In genomic region chr7:33874943-33875342, GRCh38 we compare ENCODE assay signal across 13 cellular contexts. TPM values are rescaled to one million over a fixed set of nuclear protein-coding genes. Genes with fewer than 3 reads are reported as not detected.
DNase-seq lines count a peak whose midpoint lies in the region; ATAC-seq and TF ChIP-seq lines count a peak whose summit lies in the region.
"Had no signal": no experiment of that assay in that cellular context is flagged by ENCODE, and none has a peak within 500 bp of the region (broad histone marks: within the 10 kb centered on the region; RNA-seq: fewer than 3 reads in every experiment).

No MANE protein-coding gene starts in this region.

- no peak for TF ChIP-seq POLR2A in heart left ventricle (IDR thresholded peaks at IDR 0.05)

- DNase-seq in GM04504 (ENCODE audit: low read depth) (peak; percentile 94), amniotic epithelial cell (ENCODE audit: low read depth) (peak; percentile 75), heart left ventricle (peak in 4 of 5 donors; percentile 24 to 33 (median 32)), NCI-H345 treated with DMSO at 0.1 percent for 48 hours (lab: John Stamatoyannopoulos, UW; ENCODE audit: unreplicated experiment) (no peak)
- no peak for DNase-seq in activated CD4-positive, alpha-beta T cell treated with anti-CD3 and anti-CD28 coated beads for 36 hours
- DNase-seq: activated B cell treated with CpG ODN at 0.5 μM for 24 hours; amniotic stem cell; endodermal cell; NCI-H69; stimulated activated naive CD8-positive, alpha-beta T cell treated with anti-CD3 and anti-CD28 coated beads, Interleukin-15, amount 100 ng/mL, for 72 hours had no signal

- H3K27me3 Mint-ChIP-seq in activated CD4-positive, alpha-beta T cell treated with anti-CD3 and anti-CD28 coated beads for 36 hours, result no peaks in the 10 kb centered on the region

- H3K27ac ChIP-seq in heart left ventricle (no peak overlapping the region), subcutaneous abdominal adipose tissue (ENCODE audit: low read depth, low read length) (peak overlapping the region; percentile 97)

- WGBS in heart left ventricle, 4 donors, result 55 to 68% (median 62%) methylated on average over 5 of the region's 5 CpGs

- ATAC-seq in heart left ventricle, result peak in 1 of 4 donors; percentile 49
- ATAC-seq in esophagus mucosa, result no peak
- no peak for ATAC-seq in activated CD4-positive, alpha-beta T cell treated with anti-CD3 and anti-CD28 coated beads for 36 hours
- no peak for ATAC-seq in GM18907 (IDR thresholded peaks at IDR 0.05; ENCODE audit: unreplicated experiment)
- ATAC-seq: stimulated activated naive CD8-positive, alpha-beta T cell treated with anti-CD3 and anti-CD28 coated beads, Interleukin-15, amount 100 ng/mL, for 72 hours had no signal

- no peaks in the 10 kb centered on the region for H3K27me3 ChIP-seq in heart left ventricle
- H3K27me3 ChIP-seq in subcutaneous abdominal adipose tissue (ENCODE audit: control insufficient read depth in 5 of 5, insufficient read depth in 4 of 5, low read length in 5 of 5), result no peaks in the 10 kb centered on the region

- no peaks in the 10 kb centered on the region for H3K4me1 Mint-ChIP-seq in activated CD4-positive, alpha-beta T cell treated with anti-CD3 and anti-CD28 coated beads for 36 hours
- H3K4me1 Mint-ChIP-seq: activated B cell treated with CpG ODN at 0.5 μM for 24 hours; stimulated activated naive CD8-positive, alpha-beta T cell treated with anti-CD3 and anti-CD28 coated beads, Interleukin-15, amount 100 ng/mL, for 72 hours had no signal

- H3K4me1 ChIP-seq in heart left ventricle (peaks cover 0 to 16% (median 0%) of the 10 kb centered on the region in 12 donors), subcutaneous abdominal adipose tissue (ENCODE audit: control insufficient read depth in 5 of 5, insufficient read depth in 5 of 5, low read length in 5 of 5) (peaks cover 0 to 49% (median 35%) of the 10 kb centered on the region in 5 donors)

- no peak overlapping the region for H3K27ac Mint-ChIP-seq in activated CD4-positive, alpha-beta T cell treated with anti-CD3 and anti-CD28 coated beads for 36 hours
- H3K27ac Mint-ChIP-seq: activated B cell treated with CpG ODN at 0.5 μM for 24 hours; endodermal cell; stimulated activated naive CD8-positive, alpha-beta T cell treated with anti-CD3 and anti-CD28 coated beads, Interleukin-15, amount 100 ng/mL, for 72 hours had no signal

- H3K4me3 Mint-ChIP-seq in activated CD4-positive, alpha-beta T cell treated with anti-CD3 and anti-CD28 coated beads for 36 hours, result no peak overlapping the region
- H3K4me3 Mint-ChIP-seq: activated B cell treated with CpG ODN at 0.5 μM for 24 hours; endodermal cell; stimulated activated naive CD8-positive, alpha-beta T cell treated with anti-CD3 and anti-CD28 coated beads, Interleukin-15, amount 100 ng/mL, for 72 hours had no signal

- H3K9me3 ChIP-seq in heart left ventricle, result no peaks in the 10 kb centered on the region
- H3K9me3 ChIP-seq in subcutaneous abdominal adipose tissue (ENCODE audit: control insufficient read depth in 5 of 5, low read length in 5 of 5), result no peaks in the 10 kb centered on the region

- POLR2A ChIA-PET in activated CD4-positive, alpha-beta T cell treated with anti-CD3 and anti-CD28 coated beads for 36 hours (lab: Charles Lee), result no interaction called here

- H3K9ac ChIP-seq in subcutaneous abdominal adipose tissue (ENCODE audit: low read length in 5 of 5), result peak overlapping the region in 1 of 5 donors; percentile 58

- CTCF ChIA-PET in activated CD4-positive, alpha-beta T cell treated with anti-CD3 and anti-CD28 coated beads for 36 hours (lab: Charles Lee), result interaction anchor here (0.6 kb wide), 1 partner anchor 81 kb away, joined by 3 read pairs; no protein-coding TSS in a partner anchor

- intact Hi-C loops in heart left ventricle (cut with DNase I), result no loop called here
- intact Hi-C loops in activated CD4-positive, alpha-beta T cell treated with anti-CD3 and anti-CD28 coated beads for 36 hours (cut with DNase I, micrococcal nuclease), result no loop called here

- H3K36me3 ChIP-seq in heart left ventricle, result no peaks in the 10 kb centered on the region
- no peaks in the 10 kb centered on the region for H3K36me3 ChIP-seq in subcutaneous abdominal adipose tissue (ENCODE audit: control insufficient read depth in 5 of 5, insufficient read depth in 5 of 5, low read length in 5 of 5)

- no peaks in the 10 kb centered on the region for H3K9me3 Mint-ChIP-seq in activated CD4-positive, alpha-beta T cell treated with anti-CD3 and anti-CD28 coated beads for 36 hours (ENCODE audit: low read depth)
- H3K9me3 Mint-ChIP-seq: activated B cell treated with CpG ODN at 0.5 μM for 24 hours; endodermal cell; stimulated activated naive CD8-positive, alpha-beta T cell treated with anti-CD3 and anti-CD28 coated beads, Interleukin-15, amount 100 ng/mL, for 72 hours had no signal

- no peak for TF ChIP-seq CTCF in heart left ventricle (IDR thresholded peaks at IDR 0.05)

- H3K36me3 Mint-ChIP-seq in activated CD4-positive, alpha-beta T cell treated with anti-CD3 and anti-CD28 coated beads for 36 hours (ENCODE audit: low read depth), result no peaks in the 10 kb centered on the region

- peak overlapping the region in 3 of 12 donors; percentile 5 to 25 (median 24) for H3K4me3 ChIP-seq in heart left ventricle
- peak overlapping the region in 1 of 5 donors; percentile 5 for H3K4me3 ChIP-seq in subcutaneous abdominal adipose tissue (ENCODE audit: low read depth in 1 of 5, low read length in 5 of 5)

RNA-seq across cellular contexts. Expression of gene BMPER, which starts 30.4 kb away (rescaled TPM):
- total RNA-seq in heart left ventricle (1 to 10 TPM in 5 of 9 donors, under 1 TPM in 4; 0.05 to 4.2 (median 1.4) TPM), esophagus mucosa (not detected)
- polyA plus RNA-seq in heart left ventricle, result under 1 TPM; 0.34 to 0.50 TPM
- not detected for total RNA-seq in activated CD4-positive, alpha-beta T cell treated with anti-CD3 and anti-CD28 coated beads for 36 hours
- total RNA-seq: activated B cell treated with CpG ODN at 0.5 μM for 24 hours had no signal

Comparison
In these comparisons a context has a peak if more than half of its experiments do, and no peak if none do; other contexts are left out.
1. DNase-seq: peak in GM04504 (single experiment), amniotic epithelial cell (single experiment) and heart left ventricle (4 of 5); none in NCI-H345 treated with DMSO at 0.1 percent for 48 hours (single experiment) and activated CD4-positive, alpha-beta T cell treated with anti-CD3 and anti-CD28 coated beads for 36 hours (single experiment).